In genomic region chr19:9835507-9835949, GRCh38 we compare ENCODE assay signal across 9 cellular contexts. TPM values are rescaled to one million over a fixed set of nuclear protein-coding genes. Genes with fewer than 3 reads are reported as not detected.
DNase-seq lines count a peak whose midpoint lies in the region; ATAC-seq and TF ChIP-seq lines count a peak whose summit lies in the region.
"Had no signal": no experiment of that assay in that cellular context is flagged by ENCODE, and none has a peak within 500 bp of the region (broad histone marks: within the 10 kb centered on the region; RNA-seq: fewer than 3 reads in every experiment).

No MANE protein-coding gene starts in this region.

- H3K9me3 Mint-ChIP-seq in nephron: no peaks in the 10 kb centered on the region

- H3K79me2 ChIP-seq in KMS-11 (ENCODE audit: insufficient read depth, low read depth): peaks cover 40% of the 10 kb centered on the region; the same call in 1 of the 2 replicates

- peak overlapping the region; percentile 30 for H2AFZ ChIP-seq in KMS-11 (ENCODE audit: low read depth)

- H3K27me3 ChIP-seq in KMS-11 (ENCODE audit: insufficient read depth, low read depth) (no peaks in the 10 kb centered on the region), ectodermal cell (ENCODE audit: control insufficient read depth, insufficient read depth, low read length, poor library complexity, severe bottlenecking) (no peaks in the 10 kb centered on the region)

- peak overlapping the region; percentile 74 for H3K4me2 ChIP-seq in KMS-11

- no peaks in the 10 kb centered on the region for H4K20me1 ChIP-seq in KMS-11 (ENCODE audit: insufficient read depth)

- TF ChIP-seq CTCF in 22Rv1 (IDR thresholded peaks at IDR 0.05) (no peak), KMS-11 (conservative IDR thresholded peaks at IDR 0.05; ENCODE audit: low read depth, low read length) (no peak; the same call in 1 of the 2 replicates), nephron (IDR thresholded peaks at IDR 0.05; ENCODE audit: unreplicated experiment in 3 of 3) (no peak)

- peak; percentile 7 for ATAC-seq in GM19463 (IDR thresholded peaks at IDR 0.05; ENCODE audit: unreplicated experiment)

- DNase-seq in HuH-7 (ENCODE audit: low spot score) (no peak), NCI-H526 treated with DMSO at 0.1 percent for 48 hours (lab: John Stamatoyannopoulos, UW) (no peak), hippocampal formation (lab: John Stamatoyannopoulos, UW) (no peak)

- H3K36me3 Mint-ChIP-seq in nephron (ENCODE audit: low read depth): peaks cover 15% of the 10 kb centered on the region

- peak overlapping the region; percentile 93 to 98 (median 96) for H3K4me3 Mint-ChIP-seq in nephron

- H3K4me3 ChIP-seq in KMS-11 (IDR thresholded peaks at IDR 0.05; ENCODE audit: insufficient read depth, low read depth, low read length): no peak overlapping the region
- peak overlapping the region; percentile 94 for H3K4me3 ChIP-seq in ectodermal cell (ENCODE audit: insufficient read depth, low read depth, low read length)

- H3K36me3 ChIP-seq in KMS-11 (ENCODE audit: insufficient read depth): peaks cover 3% of the 10 kb centered on the region; the same call in 1 of the 2 replicates
- peaks cover 15% of the 10 kb centered on the region for H3K36me3 ChIP-seq in ectodermal cell (ENCODE audit: control insufficient read depth, insufficient read depth, low read length)

- WGBS in ectodermal cell, 2 experiments: 3% methylated on average over 28 of the region's 28 CpGs

- peaks cover 16% of the 10 kb centered on the region for H3K4me1 Mint-ChIP-seq in nephron

- H3K27ac Mint-ChIP-seq in nephron: peak overlapping the region in 2 of 3 experiments; percentile 67 to 70

- peak overlapping the region; percentile 44; the same call in 1 of the 2 replicates for H3K9ac ChIP-seq in KMS-11

- peak overlapping the region; percentile 57 for H3K27ac ChIP-seq in 22Rv1
- H3K27ac ChIP-seq in KMS-11: no peak overlapping the region; the same call in 1 of the 2 replicates
- no peak overlapping the region for H3K27ac ChIP-seq in ectodermal cell (ENCODE audit: insufficient read depth, low read depth, low read length, poor library complexity, severe bottlenecking)
- H3K27ac ChIP-seq: epithelial cell of prostate had no signal

- H3K27me3 Mint-ChIP-seq in nephron (ENCODE audit: low read depth): no peaks in the 10 kb centered on the region

- H3K4me1 ChIP-seq in KMS-11 (ENCODE audit: low read depth, poor library complexity, severe bottlenecking): peaks cover 6% of the 10 kb centered on the region
- H3K4me1 ChIP-seq in ectodermal cell (ENCODE audit: control insufficient read depth, insufficient read depth, low read length): peaks cover 8% of the 10 kb centered on the region

- no peaks in the 10 kb centered on the region for H3K9me3 ChIP-seq in ectodermal cell (ENCODE audit: control insufficient read depth, low read length)

RNA-seq across cellular contexts. Expression of gene PIN1, which starts 0.4 kb away (rescaled TPM):
- polyA plus RNA-seq in ectodermal cell (2013, experiment 1 of 4): 101 TPM
- polyA plus RNA-seq in ectodermal cell (2013, experiment 2 of 4): 95.8 TPM
- 74.5 TPM for polyA plus RNA-seq in ectodermal cell (2013, experiment 3 of 4)
- polyA plus RNA-seq in ectodermal cell (2013, experiment 4 of 4): 77.1 TPM

RNA-seq across cellular contexts. Expression of gene UBL5, which starts 7.8 kb away (rescaled TPM):
- polyA plus RNA-seq in ectodermal cell (2013, experiment 1 of 4): 498 TPM
- polyA plus RNA-seq in ectodermal cell (2013, experiment 2 of 4): 510 TPM
- polyA plus RNA-seq in ectodermal cell (2013, experiment 3 of 4): 597 TPM
- 657 TPM for polyA plus RNA-seq in ectodermal cell (2013, experiment 4 of 4)

RNA-seq across cellular contexts. Expression of gene FBXL12, which starts 16.6 kb away (rescaled TPM):
- 22.9 TPM for polyA plus RNA-seq in ectodermal cell (2013, experiment 1 of 4)
- polyA plus RNA-seq in ectodermal cell (2013, experiment 2 of 4): 23.9 TPM
- 22.0 TPM for polyA plus RNA-seq in ectodermal cell (2013, experiment 3 of 4)
- polyA plus RNA-seq in ectodermal cell (2013, experiment 4 of 4): 21.2 TPM
